Comparison of ENCODE assay signal across 1 cellular context in genomic region chr3:112345681-112346080, GRCh38.
TF ChIP-seq lines count a peak whose summit lies in the region.

No MANE protein-coding gene starts in this region.

TF ChIP-seq in GM23338, 12 proteins besides CTCF, POLR2A, EP300 and RAD21 (continued from another document):
- TF ChIP-seq EZH2 (IDR thresholded peaks at IDR 0.05; ENCODE audit: low read depth, unreplicated experiment) (no peak), POLR2AphosphoS5 (IDR thresholded peaks at IDR 0.05; ENCODE audit: low read depth) (no peak)
